ENCODE assay signal across 21 cellular contexts in genomic region chr14:51743588-51744000, GRCh38.
DNase-seq lines count a peak whose midpoint lies in the region; ATAC-seq lines count a peak whose summit lies in the region.
"Had no signal": no experiment of that assay in that cellular context is flagged by ENCODE, and none has a peak within 500 bp of the region (broad histone marks: within the 10 kb centered on the region; RNA-seq: fewer than 3 reads in every experiment).

No MANE protein-coding gene starts in this region.

- H3K36me3 Mint-ChIP-seq in activated T-cell treated with anti-CD3 and anti-CD28 coated beads, Interleukin-2, amount 50 U/mL, for 4 hours (ENCODE audit: insufficient read depth), result no peaks in the 10 kb centered on the region
- no peaks in the 10 kb centered on the region for H3K36me3 Mint-ChIP-seq in activated T-cell treated with anti-CD3 and anti-CD28 coated beads, Interleukin-2, amount 50 U/mL, for 24 hours (ENCODE audit: low read depth)
- H3K36me3 Mint-ChIP-seq in stimulated activated memory B cell treated with anti-CD40 and anti-IgM and Interleukin-4, amounts not matched to agents 10 μg/mL and 1 μg/mL and 100 μg/mL, for 72 hours, result no peaks in the 10 kb centered on the region

- no peaks in the 10 kb centered on the region for H3K27me3 ChIP-seq in H7 (ENCODE audit: control insufficient read depth, insufficient read depth, low read length)
- H3K27me3 ChIP-seq: BLaER1 had no signal

- no peak overlapping the region for H3K4me3 ChIP-seq in H7 (ENCODE audit: insufficient read depth, low read depth, low read length)
- H3K4me3 ChIP-seq: BLaER1, PC-9 had no signal

- DNase-seq in activated T-cell treated with anti-CD3 and anti-CD28 coated beads, Interleukin-2, amount 50 U/mL, for 4 hours, result no peak
- no peak for DNase-seq in activated T-cell treated with anti-CD3 and anti-CD28 coated beads, Interleukin-2, amount 50 U/mL, for 24 hours
- DNase-seq in H7, result peak; percentile 34
- DNase-seq in NCI-H69 (lab: John Stamatoyannopoulos, UW), result peak; percentile 83
- DNase-seq in NCI-H1436 treated with DMSO at 0.1 percent for 48 hours (lab: John Stamatoyannopoulos, UW), result no peak
- no peak for DNase-seq in NCI-H1048 (lab: John Stamatoyannopoulos, UW)
- DNase-seq: CD4-positive, alpha-beta T cell; COR-L47; DMS79; Karpas-422; NCI-H1092; NCI-H1436; NCI-H1930; NCI-H2227 treated with DMSO at 0.1 percent for 48 hours; NCI-H510A; NCI-H748 treated with DMSO at 0.1 percent for 48 hours; PC-9; RPMI8226; SHP77 had no signal

- H3K27me3 Mint-ChIP-seq in activated T-cell treated with anti-CD3 and anti-CD28 coated beads, Interleukin-2, amount 50 U/mL, for 4 hours (ENCODE audit: low read depth), result peaks cover 5% of the 10 kb centered on the region
- peaks cover 2% of the 10 kb centered on the region for H3K27me3 Mint-ChIP-seq in activated T-cell treated with anti-CD3 and anti-CD28 coated beads, Interleukin-2, amount 50 U/mL, for 24 hours
- H3K27me3 Mint-ChIP-seq in stimulated activated memory B cell treated with anti-CD40 and anti-IgM and Interleukin-4, amounts not matched to agents 10 μg/mL and 1 μg/mL and 100 μg/mL, for 72 hours, result peaks cover 12% of the 10 kb centered on the region

- peak; percentile 34 to 56 for ATAC-seq in activated T-cell treated with anti-CD3 and anti-CD28 coated beads, Interleukin-2, amount 50 U/mL, for 4 hours
- ATAC-seq in stimulated activated memory B cell treated with anti-CD40 and anti-IgM and Interleukin-4, amounts not matched to agents 10 μg/mL and 1 μg/mL and 100 μg/mL, for 72 hours, result peak; percentile 51

- H3K4me1 Mint-ChIP-seq in activated T-cell treated with anti-CD3 and anti-CD28 coated beads, Interleukin-2, amount 50 U/mL, for 4 hours (ENCODE audit: low read depth), result no peaks in the 10 kb centered on the region
- H3K4me1 Mint-ChIP-seq in activated T-cell treated with anti-CD3 and anti-CD28 coated beads, Interleukin-2, amount 50 U/mL, for 24 hours (ENCODE audit: low read depth), result no peaks in the 10 kb centered on the region
- H3K4me1 Mint-ChIP-seq in stimulated activated memory B cell treated with anti-CD40 and anti-IgM and Interleukin-4, amounts not matched to agents 10 μg/mL and 1 μg/mL and 100 μg/mL, for 72 hours, result peaks cover 5% of the 10 kb centered on the region

- H3K4me3 Mint-ChIP-seq in activated T-cell treated with anti-CD3 and anti-CD28 coated beads, Interleukin-2, amount 50 U/mL, for 4 hours, result no peak overlapping the region
- no peak overlapping the region for H3K4me3 Mint-ChIP-seq in activated T-cell treated with anti-CD3 and anti-CD28 coated beads, Interleukin-2, amount 50 U/mL, for 24 hours
- H3K4me3 Mint-ChIP-seq in stimulated activated memory B cell treated with anti-CD40 and anti-IgM and Interleukin-4, amounts not matched to agents 10 μg/mL and 1 μg/mL and 100 μg/mL, for 72 hours, result no peak overlapping the region
- H3K4me3 Mint-ChIP-seq: CD4-positive, alpha-beta T cell had no signal

- no peak overlapping the region for H3K27ac Mint-ChIP-seq in activated T-cell treated with anti-CD3 and anti-CD28 coated beads, Interleukin-2, amount 50 U/mL, for 24 hours
- no peak overlapping the region for H3K27ac Mint-ChIP-seq in stimulated activated memory B cell treated with anti-CD40 and anti-IgM and Interleukin-4, amounts not matched to agents 10 μg/mL and 1 μg/mL and 100 μg/mL, for 72 hours
- H3K27ac Mint-ChIP-seq: CD4-positive, alpha-beta T cell had no signal

- no peaks in the 10 kb centered on the region for H3K9me3 Mint-ChIP-seq in activated T-cell treated with anti-CD3 and anti-CD28 coated beads, Interleukin-2, amount 50 U/mL, for 4 hours
- H3K9me3 Mint-ChIP-seq in activated T-cell treated with anti-CD3 and anti-CD28 coated beads, Interleukin-2, amount 50 U/mL, for 24 hours, result no peaks in the 10 kb centered on the region
- no peaks in the 10 kb centered on the region for H3K9me3 Mint-ChIP-seq in stimulated activated memory B cell treated with anti-CD40 and anti-IgM and Interleukin-4, amounts not matched to agents 10 μg/mL and 1 μg/mL and 100 μg/mL, for 72 hours
- H3K9me3 Mint-ChIP-seq: CD4-positive, alpha-beta T cell had no signal

- H3K36me3 ChIP-seq in H7 (replicated peaks; ENCODE audit: control insufficient read depth, insufficient read depth, low read length), result no peaks in the 10 kb centered on the region
- H3K36me3 ChIP-seq: BLaER1 had no signal

Comparison
In these comparisons a context has a peak if more than half of its experiments do, and no peak if none do; other contexts are left out.
1. DNase-seq: peak in H7 (single experiment) and NCI-H69 (single experiment); none in activated T-cell treated with anti-CD3 and anti-CD28 coated beads, Interleukin-2, amount 50 U/mL, for 4 hours (single experiment), activated T-cell treated with anti-CD3 and anti-CD28 coated beads, Interleukin-2, amount 50 U/mL, for 24 hours (single experiment), NCI-H1436 treated with DMSO at 0.1 percent for 48 hours (single experiment) and NCI-H1048 (single experiment).